ENCODE assay signal across 10 cellular contexts in genomic region chr4:26175016-26175786, GRCh38.
A peak's percentile ranks its signal among the peaks of the same experiment; 100 is the strongest.
DNase-seq lines count a peak whose midpoint lies in the region; ATAC-seq, FAIRE-seq and TF ChIP-seq lines count a peak whose summit lies in the region.
"Had no signal": no experiment of that assay in that cellular context is flagged by ENCODE, and none has a peak within 500 bp of the region (broad histone marks: within the 10 kb centered on the region; RNA-seq: fewer than 3 reads in every experiment).

No MANE protein-coding gene starts in this region.

- POLR2A ChIA-PET in naive thymus-derived CD4-positive, alpha-beta T cell (lab: Charles Lee): no interaction called here

- peak overlapping the region in 1 of 9 donors; percentile 29 for H3K27ac Mint-ChIP-seq in naive thymus-derived CD4-positive, alpha-beta T cell

- CTCF ChIA-PET in naive thymus-derived CD4-positive, alpha-beta T cell (lab: Charles Lee): no interaction called here

- TF ChIP-seq CTCF in foreskin fibroblast (IDR thresholded peaks at IDR 0.05; ENCODE audit: low read depth, low read length): no peak

- peaks cover 0 to 24% (median 0%) of the 10 kb centered on the region in 7 donors for H3K4me1 Mint-ChIP-seq in naive thymus-derived CD4-positive, alpha-beta T cell

- no peak for FAIRE-seq in urothelium cell line (lab: Jason Lieb, UNC)

- peaks cover 0 to 14% (median 7%) of the 10 kb centered on the region in 5 donors for H3K27me3 Mint-ChIP-seq in naive thymus-derived CD4-positive, alpha-beta T cell

- peak overlapping the region in 1 of 10 donors; percentile 12 for H3K4me3 Mint-ChIP-seq in naive thymus-derived CD4-positive, alpha-beta T cell
- H3K4me3 Mint-ChIP-seq: neural crest cell had no signal

- ATAC-seq in GM18505 (IDR thresholded peaks at IDR 0.05; ENCODE audit: unreplicated experiment) (peak; percentile 48), GM21381 (IDR thresholded peaks at IDR 0.05; ENCODE audit: unreplicated experiment) (peak; percentile 44), HG03135 (IDR thresholded peaks at IDR 0.05; ENCODE audit: unreplicated experiment) (no peak)
- peak; percentile 55 for ATAC-seq in naive thymus-derived CD4-positive, alpha-beta T cell

- no peak overlapping the region for H3K27ac ChIP-seq in naive thymus-derived CD4-positive, alpha-beta T cell (ENCODE audit: low read depth, low read length)
- H3K27ac ChIP-seq: colonic mucosa had no signal

- H3K4me3 ChIP-seq in naive thymus-derived CD4-positive, alpha-beta T cell (ENCODE audit: low read length): no peak overlapping the region
- H3K4me3 ChIP-seq in foreskin fibroblast (ENCODE audit: low read depth in 1 of 2, low read length in 2 of 2): no peak overlapping the region
- H3K4me3 ChIP-seq: colonic mucosa had no signal

- peaks cover 0 to 2% (median 0%) of the 10 kb centered on the region in 5 donors for H3K36me3 Mint-ChIP-seq in naive thymus-derived CD4-positive, alpha-beta T cell

- H3K9me3 Mint-ChIP-seq in naive thymus-derived CD4-positive, alpha-beta T cell: peaks cover 0 to 7% (median 0%) of the 10 kb centered on the region in 11 donors
- H3K9me3 Mint-ChIP-seq: neural crest cell had no signal

- no peak for TF ChIP-seq POLR2A in GM18505 (IDR thresholded peaks at IDR 0.05; ENCODE audit: borderline replicate concordance, extremely low read depth, insufficient read depth, insufficient read length)

- H3K4me1 ChIP-seq in naive thymus-derived CD4-positive, alpha-beta T cell (ENCODE audit: control insufficient read depth in 2 of 2, insufficient read depth in 2 of 2, low read length in 2 of 2): no peaks in the 10 kb centered on the region

- no peaks in the 10 kb centered on the region for H3K27me3 ChIP-seq in naive thymus-derived CD4-positive, alpha-beta T cell (ENCODE audit: control insufficient read depth in 2 of 2, insufficient read depth in 2 of 2, low read length in 2 of 2)
- H3K27me3 ChIP-seq: colonic mucosa had no signal

- intact Hi-C loops in naive thymus-derived CD4-positive, alpha-beta T cell (cut with micrococcal nuclease): no loop called here

- peak; percentile 3 for DNase-seq in NCI-H69 (lab: John Stamatoyannopoulos, UW)
- DNase-seq in naive thymus-derived CD4-positive, alpha-beta T cell: peak in 1 of 9 donors; percentile 49
- DNase-seq in mucosa of gallbladder (ENCODE audit: low spot score): no peak
- DNase-seq in foreskin fibroblast: no peak
- DNase-seq in urothelium cell line (ENCODE audit: low spot score): no peak
- DNase-seq: colonic mucosa had no signal

- H3K36me3 ChIP-seq in naive thymus-derived CD4-positive, alpha-beta T cell (ENCODE audit: control insufficient read depth in 2 of 3, insufficient read depth in 3 of 3, low read length in 3 of 3): no peaks in the 10 kb centered on the region
- H3K36me3 ChIP-seq: colonic mucosa had no signal

- no peaks in the 10 kb centered on the region for H3K9me3 ChIP-seq in naive thymus-derived CD4-positive, alpha-beta T cell (ENCODE audit: control insufficient read depth in 2 of 3, low read length in 3 of 3)
- H3K9me3 ChIP-seq: colonic mucosa had no signal
